10 cellular contexts compared by ENCODE assay signal in genomic region chr3:150469931-150470740, GRCh38.
DNase-seq lines count a peak whose midpoint lies in the region; ATAC-seq, FAIRE-seq and TF ChIP-seq lines count a peak whose summit lies in the region.
"Had no signal": no experiment of that assay in that cellular context is flagged by ENCODE, and none has a peak within 500 bp of the region (broad histone marks: within the 10 kb centered on the region; RNA-seq: fewer than 3 reads in every experiment).

No MANE protein-coding gene starts in this region.

- H3K9ac ChIP-seq in mucosa of rectum (ENCODE audit: low read depth in 1 of 2, low read length in 2 of 2): peak overlapping the region; percentile 55 to 74

- in situ Hi-C loops in ACHN (cut with HindIII; ENCODE audit: low pct_ligation_motif_present, low pct_unique_long_range_greater_than_20kb, low sequenced_read_pairs): no loop called here

- H3K27me3 ChIP-seq in MG63: no peaks in the 10 kb centered on the region
- no peaks in the 10 kb centered on the region for H3K27me3 ChIP-seq in bronchial epithelial cell (ENCODE audit: control insufficient read depth, insufficient read depth, low read length)
- no peaks in the 10 kb centered on the region for H3K27me3 ChIP-seq in mucosa of rectum (ENCODE audit: control insufficient read depth in 2 of 2, insufficient read depth in 2 of 2, low read length in 2 of 2)

- peak overlapping the region; percentile 90 to 93 for H3K27ac ChIP-seq in mucosa of rectum (ENCODE audit: low read depth in 2 of 2, low read length in 2 of 2)

- no peak overlapping the region for H3K4me3 ChIP-seq in MG63
- H3K4me3 ChIP-seq in bronchial epithelial cell (ENCODE audit: low read depth, low read length): peak overlapping the region; percentile 20
- H3K4me3 ChIP-seq in mucosa of rectum (ENCODE audit: low read length in 2 of 2): peak overlapping the region in 1 of 2 donors; percentile 32

- H3K9me3 ChIP-seq in MG63: no peaks in the 10 kb centered on the region; the same call in 1 of the 2 replicates
- H3K9me3 ChIP-seq in mucosa of rectum (ENCODE audit: control insufficient read depth in 2 of 2, low read length in 2 of 2): no peaks in the 10 kb centered on the region

- DNase-seq in ACHN (peak; percentile 45), MG63 (peak; percentile 63), bronchial epithelial cell (ENCODE audit: low read depth) (peak; percentile 93), RPMI8226 (no peak), C1 segment of cervical spinal cord (lab: John Stamatoyannopoulos, UW) (no peak)
- DNase-seq: activated T-cell treated with anti-CD3 and anti-CD28 coated beads for 4 hours; stimulated activated naive B cell treated with anti-CD40 and anti-IgM and Interleukin-4, amounts not matched to agents 10 μg/mL and 1 μg/mL and 100 μg/mL, for 72 hours had no signal

- peaks cover 0 to 16% of the 10 kb centered on the region in 2 donors for H3K4me1 ChIP-seq in mucosa of rectum (ENCODE audit: control insufficient read depth in 2 of 2, insufficient read depth in 2 of 2, low read length in 2 of 2)

- FAIRE-seq in bronchial epithelial cell (lab: Jason Lieb, UNC): no peak

- ATAC-seq in HG03520 (IDR thresholded peaks at IDR 0.05; ENCODE audit: unreplicated experiment) (no peak), HG02763 (IDR thresholded peaks at IDR 0.05; ENCODE audit: unreplicated experiment) (no peak)
- ATAC-seq: stimulated activated naive B cell treated with anti-CD40 and anti-IgM and Interleukin-4, amounts not matched to agents 10 μg/mL and 1 μg/mL and 100 μg/mL, for 72 hours had no signal

- no peak for TF ChIP-seq CTCF in bronchial epithelial cell (IDR thresholded peaks at IDR 0.05; ENCODE audit: insufficient read depth, low read length, severe bottlenecking)

- H3K36me3 ChIP-seq in MG63 (peaks cover 24% of the 10 kb centered on the region), bronchial epithelial cell (ENCODE audit: control insufficient read depth, insufficient read depth, low read length) (no peaks in the 10 kb centered on the region), mucosa of rectum (ENCODE audit: control insufficient read depth in 2 of 2, insufficient read depth in 2 of 2, low read length in 2 of 2) (peaks cover 0 to 2% of the 10 kb centered on the region in 2 donors)

Comparison
In these comparisons a context has a peak if more than half of its experiments do, and no peak if none do; other contexts are left out.
1. DNase-seq: peak in ACHN (single experiment), MG63 (single experiment) and bronchial epithelial cell (single experiment); none in RPMI8226 (single experiment) and C1 segment of cervical spinal cord (0 of 14).